In the genomic region with DNA sequence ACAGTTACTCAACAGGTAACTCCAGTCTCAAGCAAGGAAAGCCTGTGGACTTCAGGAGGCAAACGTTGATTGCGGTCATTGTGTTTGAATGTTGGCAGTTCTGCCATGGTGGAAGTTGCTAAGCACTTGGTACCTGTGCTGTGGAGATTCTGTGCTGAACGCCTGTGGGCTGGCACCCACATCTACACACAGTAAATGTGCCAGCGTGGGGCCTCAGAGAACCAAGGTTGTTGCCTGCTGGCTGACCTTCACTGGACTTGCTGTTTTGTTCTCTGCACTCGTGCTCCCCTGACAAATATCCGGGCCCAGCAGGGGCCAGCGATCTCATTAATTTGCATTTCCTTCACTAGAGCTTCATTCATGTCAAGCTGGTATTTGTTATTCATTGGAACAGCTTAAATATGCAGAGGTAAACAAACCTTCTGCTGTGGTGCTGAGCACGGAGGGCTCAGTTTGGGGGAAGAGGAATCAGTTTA, we compare ENCODE assay signal across 18 cellular contexts.
A peak's percentile ranks its signal among the peaks of the same experiment; 100 is the strongest.
DNase-seq lines count a peak whose midpoint lies in the region; ATAC-seq, FAIRE-seq and TF ChIP-seq lines count a peak whose summit lies in the region.
"Had no signal": no experiment of that assay in that cellular context is flagged by ENCODE, and none has a peak within 500 bp of the region (broad histone marks: within the 10 kb centered on the region; RNA-seq: fewer than 3 reads in every experiment).

No MANE protein-coding gene starts in this region.

- in situ Hi-C loops in SK-MEL-5 (cut with HindIII; ENCODE audit: low pct_unique_long_range_greater_than_20kb, low sequenced_read_pairs) = no loop called here
- in situ Hi-C loops in HepG2 (cut with HindIII; ENCODE audit: extremely low pct_ligation_motif_present, low pct_unique_long_range_greater_than_20kb) = no loop called here

- intact Hi-C loops in HepG2 (cut with micrococcal nuclease; ENCODE audit: unreplicated experiment) = no loop called here

- CTCF ChIA-PET in HepG2 (lab: Yijun Ruan, JAX; ENCODE audit: low intra/inter-chr PET ratio, low total read pairs) = no interaction called here

- H3K27me3 ChIP-seq in H7 (ENCODE audit: control insufficient read depth, insufficient read depth, low read length) = no peaks in the 10 kb centered on the region
- H3K27me3 ChIP-seq in rectal smooth muscle tissue (ENCODE audit: control insufficient read depth, insufficient read depth, low read length) = no peaks in the 10 kb centered on the region
- H3K27me3 ChIP-seq in HepG2 (ENCODE audit: control insufficient read depth in 1 of 2, insufficient read depth in 2 of 2, low read length in 2 of 2) = no peaks in the 10 kb centered on the region

- TF ChIP-seq RAD21 in HepG2 (CRISPR knock-in tag; IDR thresholded peaks at IDR 0.05) = no peak

- H3K9me3 ChIP-seq in HepG2 (ENCODE audit: low read length) = no peaks in the 10 kb centered on the region
- H3K9me3 ChIP-seq: BE2C, psoas muscle had no signal

- H3K79me2 ChIP-seq in HepG2 (ENCODE audit: insufficient read depth, low read length) = no peaks in the 10 kb centered on the region

- H2AFZ ChIP-seq in HepG2 (ENCODE audit: low read length) = no peak overlapping the region
- H2AFZ ChIP-seq: GM23248 had no signal

- H3K9ac ChIP-seq in rectal smooth muscle tissue (ENCODE audit: low read length) (no peak overlapping the region), HepG2 (ENCODE audit: insufficient read depth, low read depth, low read length) (no peak overlapping the region)
- H3K9ac ChIP-seq: GM23248 had no signal

- H3K36me3 ChIP-seq in H7 (replicated peaks; ENCODE audit: control insufficient read depth, insufficient read depth, low read length) (no peaks in the 10 kb centered on the region), rectal smooth muscle tissue (ENCODE audit: control insufficient read depth, insufficient read depth, low read length) (no peaks in the 10 kb centered on the region), HepG2 (replicated peaks in 1 of 2; ENCODE audit: control insufficient read depth in 1 of 2, insufficient read depth in 2 of 2, low read length in 2 of 2) (peaks cover 0 to 7% of the 10 kb centered on the region in 2 experiments; a peak in 2 of 5 replicates)
- H3K36me3 ChIP-seq: BE2C had no signal

- H3K4me1 ChIP-seq in rectal smooth muscle tissue (ENCODE audit: control insufficient read depth, insufficient read depth, low read length) (peaks cover 16% of the 10 kb centered on the region), HepG2 (ENCODE audit: insufficient read depth, low read length) (peaks cover 11% of the 10 kb centered on the region; the same call in 1 of the 2 replicates)
- H3K4me1 ChIP-seq: BE2C, psoas muscle had no signal

- no peak overlapping the region for H3K4me2 ChIP-seq in HepG2 (ENCODE audit: low read depth, low read length)

- BruUV-seq in HepG2 (replicated peaks; lab: Mats Ljungman, UMichigan) = no TSS peak

- no peaks in the 10 kb centered on the region for H4K20me1 ChIP-seq in HepG2 (ENCODE audit: insufficient read depth, low read length)

- no peak for TF ChIP-seq CTCF in HepG2 (CRISPR knock-in tag; IDR thresholded peaks at IDR 0.05)

- POLR2A ChIA-PET in HepG2 (lab: Yijun Ruan, JAX) = no interaction called here

- peak overlapping the region; percentile 54 for H3K27ac ChIP-seq in rectal smooth muscle tissue (ENCODE audit: low read depth, low read length)
- no peak overlapping the region for H3K27ac ChIP-seq in HepG2 (ENCODE audit: extremely low read length, insufficient read depth, low read length)
- H3K27ac ChIP-seq: coronary artery, GM23248, psoas muscle had no signal

- no peak for FAIRE-seq in HepG2 (lab: Jason Lieb, UNC)
- FAIRE-seq: GM12891 had no signal

- TF ChIP-seq EP300 in HepG2 (IDR thresholded peaks at IDR 0.05; ENCODE audit: low read depth in 2 of 2, low read length in 2 of 2) (no peak), HepG2 (CRISPR knock-in tag; IDR thresholded peaks at IDR 0.05; ENCODE audit: borderline replicate concordance) (no peak)

- DNase-seq in H7 (peak; percentile 68), SK-MEL-5 (ENCODE audit: low read depth, low spot score) (peak; percentile 78), iPS DF 19.7 (ENCODE audit: low read depth, low spot score) (peak; percentile 95), D341Med (ENCODE audit: low spot score) (no peak), HepG2 (ENCODE audit: low spot score) (no peak)
- no peak for DNase-seq in stimulated activated naive CD4-positive, alpha-beta T cell treated with Interleukin-2 at 50 U/mL for 16 hours (lab: John Stamatoyannopoulos, UW)
- DNase-seq: activated CD4-positive, alpha-beta T cell treated with anti-CD3 and anti-CD28 coated beads for 36 hours; activated T-cell treated with anti-CD3 and anti-CD28 coated beads, Interleukin-2, amount 50 U/mL, for 48 hours; BE2C; GM23248; psoas muscle; stimulated activated CD4-positive, alpha-beta T cell treated with anti-CD3 and anti-CD28 coated beads, Interleukin-2, amount 100 ng/mL, for 24 hours; T-helper 17 cell had no signal

- TF ChIP-seq POLR2A in HepG2 (IDR thresholded peaks at IDR 0.05; ENCODE audit: insufficient read depth in 1 of 2, low read depth in 2 of 2, low read length in 2 of 2) = no peak

- 83% methylated on average over 7 of the region's 8 CpGs for WGBS in HepG2 (ENCODE audit: low lambda C conversion rate)

- ATAC-seq in GM21367 (IDR thresholded peaks at IDR 0.05; ENCODE audit: unreplicated experiment) (no peak), HepG2 (no peak)
- ATAC-seq: activated CD4-positive, alpha-beta T cell treated with anti-CD3 and anti-CD28 coated beads for 36 hours; esophagus mucosa; psoas muscle; T-helper 17 cell had no signal

- H3K4me3 ChIP-seq in H7 (ENCODE audit: insufficient read depth, low read depth, low read length) (no peak overlapping the region), rectal smooth muscle tissue (ENCODE audit: low read length) (no peak overlapping the region), HepG2 (replicated peaks in 1 of 3; ENCODE audit: insufficient read depth in 1 of 3, low read depth in 2 of 3, low read length in 3 of 3) (no peak overlapping the region)
- H3K4me3 ChIP-seq: coronary artery, GM23248, psoas muscle had no signal

TF ChIP-seq in HepG2, 621 proteins besides CTCF, POLR2A, EP300 and RAD21:
- TF ChIP-seq ZNF329 (CRISPR knock-in tag; IDR thresholded peaks at IDR 0.05; ENCODE audit: low read depth) (no peak), ZNF224 (CRISPR knock-in tag; IDR thresholded peaks at IDR 0.05) (no peak)

Comparison
In these comparisons a context has a peak if more than half of its experiments do, and no peak if none do; other contexts are left out.
1. DNase-seq: peak in H7 (single experiment), SK-MEL-5 (single experiment) and iPS DF 19.7 (single experiment); none in D341Med (single experiment), HepG2 (single experiment) and stimulated activated naive CD4-positive, alpha-beta T cell treated with Interleukin-2 at 50 U/mL for 16 hours (single experiment).